ENCODE assay signal across 6 cellular contexts in the genomic region with DNA sequence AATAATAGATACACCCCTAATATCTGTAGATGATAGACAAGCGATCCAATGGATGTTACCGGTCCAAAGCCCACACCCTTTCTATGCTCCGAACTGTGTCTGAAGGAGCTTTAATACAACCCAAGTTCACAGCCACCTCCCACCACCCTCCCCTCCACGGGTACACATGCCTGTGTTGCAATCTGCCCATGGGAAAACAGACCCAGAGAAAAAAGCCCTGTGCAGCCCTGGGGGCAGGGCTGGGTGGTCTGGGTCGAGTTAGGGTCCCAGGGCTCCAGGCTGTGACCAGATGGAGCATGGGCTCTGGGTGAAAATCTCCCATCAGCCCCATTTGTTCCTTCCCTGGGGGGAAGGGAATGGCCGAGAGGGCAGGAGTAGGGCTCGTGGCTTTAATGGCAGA.
"Had no signal": no experiment of that assay in that cellular context is flagged by ENCODE, and none has a peak within 500 bp of the region (broad histone marks: within the 10 kb centered on the region; RNA-seq: fewer than 3 reads in every experiment).

No MANE protein-coding gene starts in this region.

- H3K27ac ChIP-seq: HL-60 had no signal

- ATAC-seq: K562 had no signal

- FAIRE-seq: HTR-8/SVneo, K562 had no signal

- H3K4me3 ChIP-seq: K562 had no signal

- DNase-seq: IMR-90, KBM-7, KG1 had no signal
